In the genomic region with DNA sequence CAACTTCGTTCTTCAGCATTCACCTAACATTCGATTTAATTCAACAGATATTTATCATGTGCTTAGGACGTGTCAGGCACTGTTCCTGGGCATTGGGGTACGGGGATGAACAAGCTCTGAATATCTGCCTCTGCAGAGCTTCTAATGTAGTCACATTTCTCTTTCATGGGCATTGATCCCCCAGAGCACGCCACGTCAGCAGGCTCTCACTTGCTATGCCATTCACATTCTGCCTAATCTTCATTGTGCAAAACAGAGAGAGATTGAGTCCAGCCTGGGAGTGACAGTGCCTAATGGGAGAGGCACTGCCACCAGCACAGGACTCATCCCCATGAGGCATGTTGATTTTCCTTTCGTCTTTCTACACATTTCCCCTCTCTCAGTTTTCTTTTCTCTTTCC, we compare ENCODE assay signal across 17 cellular contexts.
DNase-seq lines count a peak whose midpoint lies in the region; ATAC-seq and TF ChIP-seq lines count a peak whose summit lies in the region.
"Had no signal": no experiment of that assay in that cellular context is flagged by ENCODE, and none has a peak within 500 bp of the region (broad histone marks: within the 10 kb centered on the region; RNA-seq: fewer than 3 reads in every experiment).

No MANE protein-coding gene starts in this region.

- peaks cover 63% of the 10 kb centered on the region for H3K4me1 Mint-ChIP-seq in stimulated activated naive CD8-positive, alpha-beta T cell treated with anti-CD3 and anti-CD28 coated beads, Interleukin-15, Interleukin-2, amounts not matched to agents 100 ng/mL and 50 ng/mL, for 24 hours (ENCODE audit: low read depth)

- H3K36me3 ChIP-seq in SK-N-SH (replicated peaks in 1 of 2; ENCODE audit: control insufficient read depth in 1 of 2, insufficient read depth in 2 of 2, low read length in 1 of 2): no peaks in the 10 kb centered on the region
- H3K36me3 ChIP-seq in osteoblast (ENCODE audit: insufficient read depth, low read length): no peaks in the 10 kb centered on the region
- H3K36me3 ChIP-seq: thoracic aorta had no signal

- peak overlapping the region in 1 of 2 experiments; percentile 62; a peak in 1 of 4 replicates for H3K27ac ChIP-seq in SK-N-SH (ENCODE audit: low read depth in 2 of 2, low read length in 1 of 2)
- H3K27ac ChIP-seq in osteoblast (ENCODE audit: low read depth, low read length): peak overlapping the region; percentile 85
- H3K27ac ChIP-seq: 22Rv1, C4-2B had no signal

- no peak for TF ChIP-seq RAD21 in SK-N-SH (IDR thresholded peaks at IDR 0.05; ENCODE audit: low read length)

- H3K9me3 Mint-ChIP-seq in stimulated activated naive CD8-positive, alpha-beta T cell treated with anti-CD3 and anti-CD28 coated beads, Interleukin-15, Interleukin-2, amounts not matched to agents 100 ng/mL and 50 ng/mL, for 24 hours: no peaks in the 10 kb centered on the region
- H3K9me3 Mint-ChIP-seq: naive B cell; T-helper 2 cell treated with Interferon-gamma antibody and Interleukin-4, amounts not matched to agents 5 μg/mL and 100 μg/mL, for 36 hours had no signal

- no peak overlapping the region for H3K9ac ChIP-seq in SK-N-SH

- H3K4me2 ChIP-seq in SK-N-SH (0 out of 2 replicates have a peak overlapping the region, but pooled peaks have one; percentile 48), osteoblast (ENCODE audit: insufficient read depth, low read length) (peak overlapping the region; percentile 59)

- no peak for ATAC-seq in SK-N-SH treated with all-trans-retinoic acid at 6 μM for 48 hours
- ATAC-seq in stimulated activated naive CD8-positive, alpha-beta T cell treated with anti-CD3 and anti-CD28 coated beads, Interleukin-15, Interleukin-2, amounts not matched to agents 100 U/mL and 50 U/mL, for 24 hours: no peak
- ATAC-seq in GM19035 (IDR thresholded peaks at IDR 0.05; ENCODE audit: unreplicated experiment): no peak
- ATAC-seq: activated CD4-positive, CD25-positive, alpha-beta regulatory T cell treated with anti-CD3 and anti-CD28 coated beads, Interleukin-2, amount 50 U/mL, for 24 hours had no signal

- peaks cover 5 to 11% of the 10 kb centered on the region in 2 experiments; a peak in 1 of 4 replicates for H3K4me1 ChIP-seq in SK-N-SH (ENCODE audit: control insufficient read depth in 1 of 2, insufficient read depth in 2 of 2, low read depth in 1 of 2, low read length in 1 of 2)
- H3K4me1 ChIP-seq in osteoblast (ENCODE audit: insufficient read depth, low read length): peaks cover 27% of the 10 kb centered on the region

- WGBS in SK-N-SH (ENCODE audit: low lambda C conversion rate): 97% methylated on average over 7 of the region's 7 CpGs

- TF ChIP-seq CTCF in SK-N-SH (IDR thresholded peaks at IDR 0.05) (no peak), osteoblast (IDR thresholded peaks at IDR 0.05; ENCODE audit: extremely low read depth, low read depth, low read length) (no peak)

- H3K9me3 ChIP-seq in SK-N-SH (no peaks in the 10 kb centered on the region), osteoblast (ENCODE audit: low read depth, low read length) (no peaks in the 10 kb centered on the region)
- H3K9me3 ChIP-seq: thoracic aorta had no signal

- no peak overlapping the region for H3K4me3 ChIP-seq in SK-N-SH (ENCODE audit: low read depth in 2 of 2, low read length in 1 of 2)
- H3K4me3 ChIP-seq in osteoblast (ENCODE audit: insufficient read depth, low read length): no peak overlapping the region
- H3K4me3 ChIP-seq: thoracic aorta had no signal

- H3K27ac Mint-ChIP-seq in stimulated activated naive CD8-positive, alpha-beta T cell treated with anti-CD3 and anti-CD28 coated beads, Interleukin-15, Interleukin-2, amounts not matched to agents 100 ng/mL and 50 ng/mL, for 24 hours: peak overlapping the region; percentile 87

- no peak for DNase-seq in SK-N-SH
- no peak for DNase-seq in stimulated activated naive CD8-positive, alpha-beta T cell treated with anti-CD3 and anti-CD28 coated beads, Interleukin-15, Interleukin-2, amounts not matched to agents 100 U/mL and 50 U/mL, for 24 hours
- no peak for DNase-seq in osteoblast (ENCODE audit: insufficient read length, low spot score, missing footprints)
- no peak for DNase-seq in HK-2 (ENCODE audit: unreplicated experiment)
- no peak for DNase-seq in nucleus accumbens (lab: John Stamatoyannopoulos, UW)
- DNase-seq: naive B cell; NCI-H187 treated with DMSO at 0.1 percent for 48 hours; NK-92 treated with Interleukin-12 subunit alpha and Interleukin-12 subunit beta, amount 100 ng/mL, for 24 hours; SHP77 treated with DMSO at 0.1 percent for 48 hours had no signal

- no peaks in the 10 kb centered on the region for H3K9me2 ChIP-seq in SK-N-SH

- H3K79me2 ChIP-seq in SK-N-SH (ENCODE audit: insufficient read depth) (no peaks in the 10 kb centered on the region), osteoblast (ENCODE audit: insufficient read depth, low read length) (no peaks in the 10 kb centered on the region)

- no peaks in the 10 kb centered on the region for H3K36me3 Mint-ChIP-seq in stimulated activated naive CD8-positive, alpha-beta T cell treated with anti-CD3 and anti-CD28 coated beads, Interleukin-15, Interleukin-2, amounts not matched to agents 100 ng/mL and 50 ng/mL, for 24 hours (ENCODE audit: low read depth)
- H3K36me3 Mint-ChIP-seq: naive B cell had no signal

- H3K27me3 ChIP-seq in SK-N-SH (ENCODE audit: insufficient read depth) (no peaks in the 10 kb centered on the region), osteoblast (ENCODE audit: insufficient read depth, low read length) (no peaks in the 10 kb centered on the region)

- H3K4me3 Mint-ChIP-seq in stimulated activated naive CD8-positive, alpha-beta T cell treated with anti-CD3 and anti-CD28 coated beads, Interleukin-15, Interleukin-2, amounts not matched to agents 100 ng/mL and 50 ng/mL, for 24 hours: no peak overlapping the region
- H3K4me3 Mint-ChIP-seq: T-helper 2 cell treated with Interferon-gamma antibody and Interleukin-4, amounts not matched to agents 5 μg/mL and 100 μg/mL, for 36 hours had no signal

- H2AFZ ChIP-seq in SK-N-SH (ENCODE audit: low read depth) (no peak overlapping the region), osteoblast (ENCODE audit: low read length) (no peak overlapping the region)

- no peaks in the 10 kb centered on the region for H3K27me3 Mint-ChIP-seq in stimulated activated naive CD8-positive, alpha-beta T cell treated with anti-CD3 and anti-CD28 coated beads, Interleukin-15, Interleukin-2, amounts not matched to agents 100 ng/mL and 50 ng/mL, for 24 hours
- H3K27me3 Mint-ChIP-seq: naive B cell had no signal

- POLR2A ChIA-PET in SK-N-SH (lab: Yijun Ruan, JAX): no interaction called here

- no peak for TF ChIP-seq EP300 in SK-N-SH (IDR thresholded peaks at IDR 0.05; ENCODE audit: borderline replicate concordance in 1 of 2, low read depth in 1 of 2, low read length in 1 of 2)

- peaks cover 17% of the 10 kb centered on the region for H3F3A ChIP-seq in SK-N-SH (replicated peaks; ENCODE audit: insufficient read depth)

- H4K20me1 ChIP-seq in SK-N-SH (ENCODE audit: insufficient read depth) (no peaks in the 10 kb centered on the region), osteoblast (ENCODE audit: insufficient read depth, low read length) (no peaks in the 10 kb centered on the region)

- CTCF ChIA-PET in SK-N-SH (lab: Yijun Ruan, JAX): interaction anchor here (0.7 to 2.0 kb wide), 2 partner anchors 8 to 91 kb away, joined by 4 to 5 read pairs; no protein-coding TSS in a partner anchor

TF ChIP-seq in SK-N-SH, 30 proteins besides CTCF, POLR2A, EP300 and RAD21:
- no peak for TF ChIP-seq TAF1 (IDR thresholded peaks at IDR 0.05; ENCODE audit: borderline replicate concordance, low read depth, low read length)
- TF ChIP-seq FOXJ3 (CRISPR knock-in tag; IDR thresholded peaks at IDR 0.05): no peak
- TF ChIP-seq GABPA (IDR thresholded peaks at IDR 0.05; ENCODE audit: low read depth): no peak
- no peak for TF ChIP-seq POLR2AphosphoS5 (IDR thresholded peaks at IDR 0.05; ENCODE audit: low read depth, low read length)
- TF ChIP-seq ELF1 (IDR thresholded peaks at IDR 0.05): no peak
- TF ChIP-seq FOSL2 (IDR thresholded peaks at IDR 0.05; ENCODE audit: borderline replicate concordance, low read depth): no peak
- no peak for TF ChIP-seq TEAD4 (IDR thresholded peaks at IDR 0.05; ENCODE audit: borderline replicate concordance, insufficient read depth)
- TF ChIP-seq SMC3 (IDR thresholded peaks at IDR 0.05; ENCODE audit: low read depth, low read length): no peak
- TF ChIP-seq SIN3A (IDR thresholded peaks at IDR 0.05; ENCODE audit: borderline replicate concordance, low read depth, low read length): no peak
- no peak for TF ChIP-seq CHD2 (IDR thresholded peaks at IDR 0.05; ENCODE audit: low read length, partially characterized antibody)
- no peak for TF ChIP-seq RFX5 (IDR thresholded peaks at IDR 0.05; ENCODE audit: low read length)
TF ChIP-seq in SK-N-SH: peak in this region for 0.

TF ChIP-seq in SK-N-SH treated with all-trans-retinoic acid at 6 μM for 48 hours, 23 proteins besides CTCF, POLR2A, EP300 and RAD21 (continues in another document):
- TF ChIP-seq ZFP30 (CRISPR knock-in tag; IDR thresholded peaks at IDR 0.05) (no peak), ZNF565 (CRISPR knock-in tag; conservative IDR thresholded peaks at IDR 0.05; ENCODE audit: low read depth) (no peak), ESRRG (CRISPR knock-in tag; IDR thresholded peaks at IDR 0.05) (no peak), ZNF8 (CRISPR knock-in tag; IDR thresholded peaks at IDR 0.05) (no peak), ZFP3 (CRISPR knock-in tag; IDR thresholded peaks at IDR 0.05) (no peak), SNAI2 (CRISPR knock-in tag; IDR thresholded peaks at IDR 0.05) (no peak), TSHZ2 (CRISPR knock-in tag; IDR thresholded peaks at IDR 0.05) (no peak)
